13 cellular contexts compared by ENCODE assay signal in genomic region chr4:77538144-77538543, GRCh38.
DNase-seq lines count a peak whose midpoint lies in the region; ATAC-seq and TF ChIP-seq lines count a peak whose summit lies in the region.
"Had no signal": no experiment of that assay in that cellular context is flagged by ENCODE, and none has a peak within 500 bp of the region (broad histone marks: within the 10 kb centered on the region; RNA-seq: fewer than 3 reads in every experiment).

No MANE protein-coding gene starts in this region.

- H3K4me2 ChIP-seq in MM.1S (ENCODE audit: low read depth, low read length): peak overlapping the region; percentile 36

- H2AFZ ChIP-seq in MM.1S (ENCODE audit: low read length): no peak overlapping the region

- H3K9me3 ChIP-seq in MM.1S (replicated peaks; ENCODE audit: insufficient read depth, low read length): no peaks in the 10 kb centered on the region

- no peaks in the 10 kb centered on the region for H3K36me3 ChIP-seq in MM.1S (replicated peaks; ENCODE audit: insufficient read depth, low read length)

- no peaks in the 10 kb centered on the region for H3K79me2 ChIP-seq in MM.1S (ENCODE audit: low read length)

- TF ChIP-seq CTCF in MM.1S (IDR thresholded peaks at IDR 0.05; ENCODE audit: low read length): no peak
- no peak for TF ChIP-seq CTCF in epithelial cell of esophagus (IDR thresholded peaks at IDR 0.05; ENCODE audit: insufficient read depth, low read depth, low read length, missing control alignments)
- no peak for TF ChIP-seq CTCF in retinal pigment epithelial cell (conservative IDR thresholded peaks at IDR 0.05; ENCODE audit: low read depth, low read length)

- H3K9me2 ChIP-seq in MM.1S (replicated peaks; ENCODE audit: insufficient read depth, low read length): no peaks in the 10 kb centered on the region

- H4K20me1 ChIP-seq in MM.1S (ENCODE audit: insufficient read depth, low read length): no peaks in the 10 kb centered on the region

- DNase-seq in NCI-H2029 (lab: John Stamatoyannopoulos, UW) (peak; percentile 45), NCI-H2029 treated with DMSO at 0.1 percent for 48 hours (lab: John Stamatoyannopoulos, UW) (no peak), MM.1S (peak; percentile 58), epithelial cell of esophagus (ENCODE audit: low read depth) (peak; percentile 87), retinal pigment epithelial cell (ENCODE audit: low read depth) (peak; percentile 27), MV-4-11 (lab: John Stamatoyannopoulos, UW) (no peak)
- DNase-seq in stimulated activated CD8-positive, alpha-beta memory T cell treated with anti-CD3 and anti-CD28 coated beads, Interleukin-4, amount 100 ng/mL, for 48 hours: no peak
- DNase-seq: ACHN; effector CD8-positive, alpha-beta T cell; mesendoderm; NCI-H1694 treated with DMSO at 0.1 percent for 48 hours had no signal

- H3K4me3 ChIP-seq in MM.1S (ENCODE audit: low read length): no peak overlapping the region
- no peak overlapping the region for H3K4me3 ChIP-seq in epithelial cell of esophagus (ENCODE audit: low read length)
- no peak overlapping the region for H3K4me3 ChIP-seq in retinal pigment epithelial cell (ENCODE audit: low read length)
- H3K4me3 ChIP-seq: SK-N-MC had no signal

- peaks cover 11% of the 10 kb centered on the region for H3F3A ChIP-seq in MM.1S (ENCODE audit: insufficient read depth, low read length)

- no peak overlapping the region for H3K9ac ChIP-seq in MM.1S (ENCODE audit: low read length)

- H3K27ac ChIP-seq in MM.1S (ENCODE audit: low read length): no peak overlapping the region
- H3K27ac ChIP-seq: SK-N-MC had no signal

- H3K4me1 ChIP-seq in MM.1S (ENCODE audit: low read length): peaks cover 23% of the 10 kb centered on the region

- no peaks in the 10 kb centered on the region for H3K27me3 ChIP-seq in MM.1S (replicated peaks; ENCODE audit: insufficient read depth, low read length)

- ATAC-seq in GM19467 (IDR thresholded peaks at IDR 0.05; ENCODE audit: unreplicated experiment): no peak

Comparison
In these comparisons a context has a peak if more than half of its experiments do, and no peak if none do; other contexts are left out.
1. DNase-seq: peak in NCI-H2029 (single experiment), MM.1S (single experiment), epithelial cell of esophagus (single experiment) and retinal pigment epithelial cell (single experiment); none in NCI-H2029 treated with DMSO at 0.1 percent for 48 hours (single experiment), MV-4-11 (single experiment) and stimulated activated CD8-positive, alpha-beta memory T cell treated with anti-CD3 and anti-CD28 coated beads, Interleukin-4, amount 100 ng/mL, for 48 hours (single experiment).